Comparison of ENCODE assay signal across 9 cellular contexts in genomic region chr19:43107401-43107800, GRCh38. TPM values are rescaled to one million over a fixed set of nuclear protein-coding genes. Genes with fewer than 3 reads are reported as not detected.
"Had no signal": no experiment of that assay in that cellular context is flagged by ENCODE, and none has a peak within 500 bp of the region (broad histone marks: within the 10 kb centered on the region; RNA-seq: fewer than 3 reads in every experiment).

No MANE protein-coding gene starts in this region.

RNA-seq across cellular contexts. Expression of gene PSG2, which starts 24.9 kb away (rescaled TPM):
- total RNA-seq: LHCN-M2, MCF 10A, NCI-H460, OCI-LY7, PC-9, Right ventricle myocardium inferior, RPMI7951, SJCRH30, SK-MEL-5 had no signal
